8 cellular contexts compared by ENCODE assay signal in the genomic region with DNA sequence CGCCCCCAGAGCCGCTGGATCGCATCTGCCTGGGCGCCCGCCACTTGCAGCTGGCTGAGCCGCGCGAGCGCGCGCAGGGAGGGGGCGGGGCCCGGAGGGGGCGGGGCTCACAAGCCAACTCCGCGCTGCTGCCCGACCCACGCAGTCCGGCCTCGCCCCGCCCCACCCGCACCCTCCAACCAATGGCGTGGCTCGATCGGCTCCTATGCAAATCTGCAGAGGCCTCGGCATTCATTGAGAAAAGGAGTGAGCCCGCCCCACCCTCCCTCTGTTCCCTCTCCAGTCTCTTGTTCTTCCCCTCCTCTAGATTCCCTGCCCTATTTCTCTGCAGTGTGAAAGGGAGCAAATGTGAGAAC. TPM values are rescaled to one million over a fixed set of nuclear protein-coding genes. Genes with fewer than 3 reads are reported as not detected.
DNase-seq lines count a peak whose midpoint lies in the region; ATAC-seq, FAIRE-seq and TF ChIP-seq lines count a peak whose summit lies in the region.

A gene (minus strand): TSS at position 27 of the 356 bp plus-strand sequence. CDS start 927 bp downstream, outside the sequence.

- H3K9me3 ChIP-seq in K562 (replicated peaks; ENCODE audit: control insufficient read depth, insufficient read depth, low read depth, low read length): no peaks in the 10 kb centered on the region
- H3K9me3 ChIP-seq in iPS DF 6.9 (ENCODE audit: control insufficient read depth, insufficient read depth, low read length): no peaks in the 10 kb centered on the region
- H3K9me3 ChIP-seq in gastrocnemius medialis: no peaks in the 10 kb centered on the region

- no peak for TF ChIP-seq RAD21 in K562 (CRISPR knock-in tag; conservative IDR thresholded peaks at IDR 0.05 in 1 of 2, IDR thresholded peaks at IDR 0.05 in 1 of 2)

- no CpG with 5 or more reads among the region's 27 CpGs for WGBS in K562 (ENCODE audit: insufficient coverage, low coverage, missing lambda C conversion rate)
- WGBS in iPS DF 6.9 (ENCODE audit: insufficient coverage, insufficient read length): no CpG with 5 or more reads among the region's 27 CpGs

- POLR2A ChIA-PET in K562 (lab: Yijun Ruan, JAX): interaction anchor here (1.0 kb wide), 1 partner anchor 17 kb away, joined by 3 read pairs; no protein-coding TSS in a partner anchor

- H3K4me2 ChIP-seq in K562 (ENCODE audit: insufficient read depth, low read length): no peak within 1 kb of the TSS

- no peak within 1 kb of the TSS for H3K9ac ChIP-seq in K562 (ENCODE audit: insufficient read depth in 1 of 2, low read depth in 2 of 2, low read length in 2 of 2)

- CTCF ChIA-PET in K562 (lab: Yijun Ruan, JAX; ENCODE audit: low intra/inter-chr PET ratio): interaction anchor here (0.7 kb wide), 1 partner anchor 151 kb away, joined by 3 read pairs; no protein-coding TSS in a partner anchor

- FAIRE-seq in K562 (lab: Jason Lieb, UNC): peak; percentile 58

- ATAC-seq in K562 (peak; percentile 100), gastrocnemius medialis (peak; percentile 95), HG03565 (IDR thresholded peaks at IDR 0.05; ENCODE audit: unreplicated experiment) (no peak)

- no peak within 1 kb of the TSS for H2AFZ ChIP-seq in K562 (ENCODE audit: low read depth, low read length)

- no peaks in the 10 kb centered on the region for H3K79me2 ChIP-seq in K562 (ENCODE audit: control insufficient read depth, insufficient read depth, low read length)

- H4K20me1 ChIP-seq in K562 (replicated peaks; ENCODE audit: control insufficient read depth, insufficient read depth, low read length): peaks cover 4% of the 10 kb centered on the region; the same call in 1 of the 2 replicates

- DNase-seq in GM04503 (ENCODE audit: low read depth) (peak; percentile 6), NCI-H1417 (lab: John Stamatoyannopoulos, UW) (peak; percentile 97 to 98 (median 97)), T-helper 22 cell (ENCODE audit: low read depth) (peak; percentile 22), K562 (ENCODE audit: extremely low read depth in 1 of 4, low spot score in 3 of 4) (peak; percentile 91 to 97 (median 95)), iPS DF 6.9 (ENCODE audit: low read depth, low spot score) (peak; percentile 81), gastrocnemius medialis (peak; percentile 78 to 80), GF-D8 (lab: John Stamatoyannopoulos, UW) (no peak)

- H3K36me3 ChIP-seq in K562 (ENCODE audit: control insufficient read depth, insufficient read depth, low read length) (no peaks in the 10 kb centered on the region), iPS DF 6.9 (ENCODE audit: control insufficient read depth, insufficient read depth, low read length) (no peaks in the 10 kb centered on the region), gastrocnemius medialis (no peaks in the 10 kb centered on the region)

- H3K9me1 ChIP-seq in K562 (ENCODE audit: control insufficient read depth, insufficient read depth, low read length): no peaks in the 10 kb centered on the region

- peaks cover 3 to 15% of the 10 kb centered on the region in 2 experiments; a peak in 3 of 5 replicates for H3K27me3 ChIP-seq in K562 (ENCODE audit: control insufficient read depth in 2 of 2, insufficient read depth in 2 of 2, low read length in 2 of 2)
- peaks cover 21% of the 10 kb centered on the region for H3K27me3 ChIP-seq in iPS DF 6.9 (ENCODE audit: control insufficient read depth, insufficient read depth, low read length)
- H3K27me3 ChIP-seq in gastrocnemius medialis: peaks cover 44 to 73% (median 54%) of the 10 kb centered on the region in 3 donors

- no peak for TF ChIP-seq POLR2A in K562 (conservative IDR thresholded peaks at IDR 0.05)
- no peak for TF ChIP-seq POLR2A in gastrocnemius medialis (IDR thresholded peaks at IDR 0.05)

- H3K4me3 ChIP-seq in K562: no peak within 1 kb of the TSS
- peak within 1 kb of the TSS; percentile 37; the same call in 1 of the 2 replicates for H3K4me3 ChIP-seq in iPS DF 6.9 (ENCODE audit: low read length)
- H3K4me3 ChIP-seq in gastrocnemius medialis: peak within 1 kb of the TSS; percentile 40 to 49 (median 45)

- H3K4me1 ChIP-seq in K562 (replicated peaks in 1 of 2; ENCODE audit: control insufficient read depth in 2 of 2, insufficient read depth in 2 of 2, low read length in 2 of 2) (peaks cover 0 to 17% of the 10 kb centered on the region in 2 experiments; a peak in 3 of 5 replicates), iPS DF 6.9 (ENCODE audit: control insufficient read depth, insufficient read depth, low read length) (no peaks in the 10 kb centered on the region), gastrocnemius medialis (peaks cover 10 to 12% of the 10 kb centered on the region in 2 donors)

- H3K27ac ChIP-seq in K562 (ENCODE audit: extremely low read depth, low read depth, low read length): no peak within 1 kb of the TSS
- H3K27ac ChIP-seq in iPS DF 6.9 (ENCODE audit: low read length): no peak within 1 kb of the TSS
- no peak within 1 kb of the TSS for H3K27ac ChIP-seq in gastrocnemius medialis

- in situ Hi-C loops in K562 (cut with MboI): no loop called here
- in situ Hi-C loops in gastrocnemius medialis (cut with MboI; ENCODE audit: low sequenced_read_pairs in 4 of 4): no loop called here

- intact Hi-C loops in K562 (cut with micrococcal nuclease) (no loop called here), gastrocnemius medialis (cut with DNase I; ENCODE audit: low total_unique reads) (loop anchor here (5.0 kb wide), 1 partner anchor 196 kb away; no protein-coding TSS in a partner anchor)

- no TSS peak for BruUV-seq in K562 (replicated peaks; lab: Mats Ljungman, UMichigan)

- TF ChIP-seq EP300 in K562 (IDR thresholded peaks at IDR 0.05; ENCODE audit: low read length): no peak

- no peak for TF ChIP-seq CTCF in K562 (IDR thresholded peaks at IDR 0.05 in 2 of 3, conservative IDR thresholded peaks at IDR 0.05 in 1 of 3; ENCODE audit: insufficient read depth in 2 of 3, low read depth in 1 of 3, low read length in 3 of 3)
- TF ChIP-seq CTCF in gastrocnemius medialis (IDR thresholded peaks at IDR 0.05 in 4 of 5, conservative IDR thresholded peaks at IDR 0.05 in 1 of 5): no peak

TF ChIP-seq in K562, 482 proteins besides CTCF, POLR2A, EP300 and RAD21:
- TF ChIP-seq CBX1 (IDR thresholded peaks at IDR 0.05; ENCODE audit: low read depth) (no peak), EGR1 (conservative IDR thresholded peaks at IDR 0.05) (0 out of 2 replicates have a peak, but pooled peaks have one; percentile 7)

RNA-seq across cellular contexts. Expression of the gene that starts here (rescaled TPM):
- not detected in 2 replicates for total RNA-seq in K562 (2011; cell fraction: chromatin; rRNA removed; ENCODE audit: low replicate concordance)
- total RNA-seq in K562 (2011; cell fraction: nucleolus; rRNA removed): not detected in 2 replicates
- total RNA-seq in K562 (2011; cell fraction: nucleoplasm; rRNA removed): not detected in 2 replicates
- total RNA-seq in K562 (2014; rRNA removed) (not detected in 2 replicates), K562 (2014; rRNA removed; fragmentation: Illumina TruSeq; extraction: Trizol) (not detected in 2 replicates), K562 (2015; rRNA removed; fragmentation: Illumina TruSeq; extraction: Trizol) (not detected in 2 replicates), K562 (2021) (not detected in 2 replicates), gastrocnemius medialis (not detected)
- polyA plus RNA-seq in K562 (2011; rRNA removed) (not detected in 2 replicates), K562 (2014; fragmentation: Illumina TruSeq; extraction: Trizol) (not detected in 2 replicates), K562 (2014; fragmentation: Nextera tagmentation; extraction: Ambion mirVana) (not detected), K562 (2014; rRNA removed) (not detected in 2 replicates)
- not detected in 2 replicates for polyA plus RNA-seq in K562 (2011; cell fraction: cytosol; rRNA removed)
- not detected in 2 replicates for polyA plus RNA-seq in K562 (2011; cell fraction: nucleus; rRNA removed)
- not detected in 2 replicates for polyA plus RNA-seq in K562 (2012)
- not detected in 2 replicates for polyA minus RNA-seq in K562 (2011; rRNA and poly(A)+ RNA removed)
- not detected in 2 replicates for polyA minus RNA-seq in K562 (2011; cell fraction: cytosol; rRNA and poly(A)+ RNA removed)
- not detected in 2 replicates for polyA minus RNA-seq in K562 (2011; cell fraction: nucleus; rRNA and poly(A)+ RNA removed)

Comparison
In these comparisons a context has a peak if more than half of its experiments do, and no peak if none do; other contexts are left out.
1. Peak in DNase-seq and ATAC-seq in K562; RNA of the gene not detected or under 1 TPM.
2. Peak in DNase-seq, ATAC-seq and H3K4me3 ChIP-seq in gastrocnemius medialis; RNA of the gene not detected or under 1 TPM.